19 cellular contexts compared by ENCODE assay signal in genomic region chr10:119242191-119242590, GRCh38. TPM values are rescaled to one million over a fixed set of nuclear protein-coding genes. Genes with fewer than 3 reads are reported as not detected.
DNase-seq lines count a peak whose midpoint lies in the region; ATAC-seq, FAIRE-seq and TF ChIP-seq lines count a peak whose summit lies in the region.
"Had no signal": no experiment of that assay in that cellular context is flagged by ENCODE, and none has a peak within 500 bp of the region (broad histone marks: within the 10 kb centered on the region; RNA-seq: fewer than 3 reads in every experiment).

No MANE protein-coding gene starts in this region.

- peaks cover 14% of the 10 kb centered on the region for H3K79me1 ChIP-seq in mesenchymal stem cell (replicated peaks; ENCODE audit: low read length, poor library complexity, severe bottlenecking)

- H3K18ac ChIP-seq in mesenchymal stem cell (ENCODE audit: low read depth in 1 of 2, low read length in 2 of 2), result peak overlapping the region; percentile 2 to 67

- H3K9me2 ChIP-seq in GM23248 (ENCODE audit: insufficient read depth), result no peaks in the 10 kb centered on the region

- ATAC-seq in left cardiac atrium, result no peak
- ATAC-seq: A549, K562, PC-3 had no signal

- H3K27me3 Mint-ChIP-seq in type B pancreatic cell, result no peaks in the 10 kb centered on the region

- no peak overlapping the region for H3K9ac ChIP-seq in mesenchymal stem cell (ENCODE audit: low read length)
- H3K9ac ChIP-seq in GM23248, result no peak overlapping the region

- peaks cover 14% of the 10 kb centered on the region for H3F3A ChIP-seq in GM23248 (ENCODE audit: insufficient read depth)

- in situ Hi-C loops in GM23248 (cut with MboI), result no loop called here

- H2BK12ac ChIP-seq in mesenchymal stem cell (ENCODE audit: low read length in 2 of 2), result peak overlapping the region; percentile 1 to 90

- no peaks in the 10 kb centered on the region for H3K36me3 Mint-ChIP-seq in type B pancreatic cell

- H3K9me3 ChIP-seq in ascending aorta (no peaks in the 10 kb centered on the region), mesenchymal stem cell (ENCODE audit: control insufficient read depth, low read length) (no peaks in the 10 kb centered on the region), GM23248 (ENCODE audit: low read depth) (no peaks in the 10 kb centered on the region)
- H3K9me3 ChIP-seq: A549 had no signal

- no peak overlapping the region for H2BK15ac ChIP-seq in mesenchymal stem cell (ENCODE audit: low read depth, poor library complexity, severe bottlenecking)

- H3K4me1 Mint-ChIP-seq in type B pancreatic cell (ENCODE audit: unreplicated experiment), result peaks cover 60% of the 10 kb centered on the region

- 73% methylated on average over 7 of the region's 7 CpGs for WGBS in mesenchymal stem cell
- WGBS in GM23248 (ENCODE audit: low coverage in 1 of 2, low lambda C conversion rate in 2 of 2, missing lambda C conversion rate in 2 of 2), 2 experiments, result 88 to 89% methylated on average over 7 of the region's 7 CpGs

- H2AFZ ChIP-seq in mesenchymal stem cell (ENCODE audit: low read depth, low read length), result no peak overlapping the region
- no peak overlapping the region for H2AFZ ChIP-seq in GM23248

- H3K36me3 ChIP-seq in ascending aorta (no peaks in the 10 kb centered on the region), mesenchymal stem cell (ENCODE audit: control insufficient read depth in 1 of 2, insufficient read depth in 2 of 2, low read depth in 1 of 2, low read length in 2 of 2) (peaks cover 0 to 4% of the 10 kb centered on the region in 2 experiments), GM23248 (ENCODE audit: low read depth) (no peaks in the 10 kb centered on the region)
- H3K36me3 ChIP-seq: SJCRH30 had no signal

- H3K4me2 ChIP-seq in mesenchymal stem cell (ENCODE audit: low read length, poor library complexity, severe bottlenecking), result no peak overlapping the region
- no peak overlapping the region for H3K4me2 ChIP-seq in GM23248 (ENCODE audit: unreplicated experiment)
- H3K4me2 ChIP-seq: A549 had no signal

- H2BK5ac ChIP-seq in mesenchymal stem cell (ENCODE audit: low read depth, low read length, poor library complexity, severe bottlenecking), result no peak overlapping the region

- H2BK120ac ChIP-seq in mesenchymal stem cell (ENCODE audit: low read depth, low read length), result no peak overlapping the region

- peak overlapping the region; percentile 9 for H3K27ac Mint-ChIP-seq in type B pancreatic cell

- H3K27me3 ChIP-seq in ascending aorta (no peaks in the 10 kb centered on the region), mesenchymal stem cell (ENCODE audit: control insufficient read depth in 1 of 2, insufficient read depth in 1 of 2, low read length in 2 of 2) (no peaks in the 10 kb centered on the region), GM23248 (replicated peaks; ENCODE audit: insufficient read depth) (no peaks in the 10 kb centered on the region)
- H3K27me3 ChIP-seq: SJCRH30 had no signal

- peak overlapping the region; percentile 28 for H4K91ac ChIP-seq in mesenchymal stem cell (ENCODE audit: low read length)

- H3K23ac ChIP-seq in mesenchymal stem cell (ENCODE audit: low read length in 2 of 2), result peak overlapping the region in 1 of 2 experiments; percentile 83

- no peaks in the 10 kb centered on the region for H3K9me3 Mint-ChIP-seq in type B pancreatic cell

- peaks cover 7 to 28% of the 10 kb centered on the region in 2 donors for H3K4me1 ChIP-seq in ascending aorta
- H3K4me1 ChIP-seq in mesenchymal stem cell (ENCODE audit: control insufficient read depth, insufficient read depth, low read depth, low read length), result peaks cover 6% of the 10 kb centered on the region
- H3K4me1 ChIP-seq in GM23248 (ENCODE audit: insufficient read depth), result peaks cover 8% of the 10 kb centered on the region
- H3K4me1 ChIP-seq: SJCRH30 had no signal

- peaks cover 93% of the 10 kb centered on the region for H3K79me2 ChIP-seq in GM23248 (ENCODE audit: insufficient read depth)

- H4K8ac ChIP-seq in mesenchymal stem cell (ENCODE audit: low read length), result peak overlapping the region; percentile 1

- no peak for FAIRE-seq in H54 (lab: Jason Lieb, UNC)
- FAIRE-seq: A549, GM12892, K562 had no signal

- TF ChIP-seq POLR2A in H54 (IDR thresholded peaks at IDR 0.05; ENCODE audit: low read depth, low read length), result 0 out of 2 replicates have a peak, but pooled peaks have one; percentile 28

- no peak overlapping the region for H2AK5ac ChIP-seq in mesenchymal stem cell (ENCODE audit: low read length, severe bottlenecking)

- H3K4ac ChIP-seq in mesenchymal stem cell (ENCODE audit: low read depth in 1 of 2, low read length in 2 of 2), result peak overlapping the region; percentile 12 to 18

- intact Hi-C loops in ascending aorta (cut with DNase I) (no loop called here), left cardiac atrium (cut with DNase I) (no loop called here)

- H3K27ac ChIP-seq in ascending aorta (peak overlapping the region; percentile 46 to 64), mesenchymal stem cell (ENCODE audit: low read length, poor library complexity, severe bottlenecking) (no peak overlapping the region), GM23248 (no peak overlapping the region)
- H3K27ac ChIP-seq: A549, HL-60, RWPE1, SJCRH30 had no signal

- no peaks in the 10 kb centered on the region for H4K20me1 ChIP-seq in GM23248 (ENCODE audit: insufficient read depth)

- DNase-seq in H54 (ENCODE audit: insufficient read length, low spot score) (no peak), ascending aorta (ENCODE audit: low spot score in 2 of 2) (no peak), mesenchymal stem cell (no peak), type B pancreatic cell (ENCODE audit: extremely low spot score, unreplicated experiment) (no peak), left cardiac atrium (no peak), GF-D8 (lab: John Stamatoyannopoulos, UW) (no peak), GM23248 (no peak)
- DNase-seq: C1 segment of cervical spinal cord; HCEC 1CT; NCI-H1417; NCI-H187 treated with DMSO at 0.1 percent for 48 hours; NK-92 treated with Interleukin-12 subunit alpha and Interleukin-12 subunit beta, amount 100 ng/mL, for 24 hours; PC-3; SJCRH30 had no signal

- H3K4me3 Mint-ChIP-seq in type B pancreatic cell, result no peak overlapping the region

- TF ChIP-seq CTCF in ascending aorta (IDR thresholded peaks at IDR 0.05), result no peak
- TF ChIP-seq CTCF in type B pancreatic cell (conservative IDR thresholded peaks at IDR 0.05), result no peak

- H3K4me3 ChIP-seq in ascending aorta (no peak overlapping the region), mesenchymal stem cell (ENCODE audit: insufficient read depth in 1 of 2, low read depth in 1 of 2, low read length in 2 of 2) (no peak overlapping the region), GM23248 (no peak overlapping the region)
- H3K4me3 ChIP-seq: A549, K562, SJCRH30 had no signal

- peak overlapping the region in 1 of 2 experiments; percentile 63 for H3K14ac ChIP-seq in mesenchymal stem cell (ENCODE audit: low read length in 2 of 2)

RNA-seq across cellular contexts. Expression of gene GRK5, which starts 34.8 kb away (rescaled TPM):
- total RNA-seq in ascending aorta, result 75.5 TPM
- polyA plus RNA-seq in mesenchymal stem cell (2013, experiment 1 of 2), result 56.5 TPM
- 57.3 TPM for polyA plus RNA-seq in mesenchymal stem cell (2013, experiment 2 of 2)
- total RNA-seq in type B pancreatic cell (ENCODE audit: low replicate concordance), result 10.8 and 24.8 TPM in 2 replicates
- 10 to 100 TPM; 36.4 to 60.1 TPM for total RNA-seq in left cardiac atrium
- 13.7 and 16.4 TPM in 2 replicates for total RNA-seq in GM23248 (2014; rRNA removed; shearing (Covaris generic))
- polyA plus RNA-seq in GM23248 (2016; fragmentation: Nextera tagmentation; extraction: Ambion mirVana), result 4.3 and 5.2 TPM in 2 replicates

Comparison
In these comparisons a context has a peak if more than half of its experiments do, and no peak if none do; other contexts are left out.
1. H3K27ac ChIP-seq: peak in ascending aorta (2 of 2); none in mesenchymal stem cell (single experiment) and GM23248 (single experiment).